In the genomic region with DNA sequence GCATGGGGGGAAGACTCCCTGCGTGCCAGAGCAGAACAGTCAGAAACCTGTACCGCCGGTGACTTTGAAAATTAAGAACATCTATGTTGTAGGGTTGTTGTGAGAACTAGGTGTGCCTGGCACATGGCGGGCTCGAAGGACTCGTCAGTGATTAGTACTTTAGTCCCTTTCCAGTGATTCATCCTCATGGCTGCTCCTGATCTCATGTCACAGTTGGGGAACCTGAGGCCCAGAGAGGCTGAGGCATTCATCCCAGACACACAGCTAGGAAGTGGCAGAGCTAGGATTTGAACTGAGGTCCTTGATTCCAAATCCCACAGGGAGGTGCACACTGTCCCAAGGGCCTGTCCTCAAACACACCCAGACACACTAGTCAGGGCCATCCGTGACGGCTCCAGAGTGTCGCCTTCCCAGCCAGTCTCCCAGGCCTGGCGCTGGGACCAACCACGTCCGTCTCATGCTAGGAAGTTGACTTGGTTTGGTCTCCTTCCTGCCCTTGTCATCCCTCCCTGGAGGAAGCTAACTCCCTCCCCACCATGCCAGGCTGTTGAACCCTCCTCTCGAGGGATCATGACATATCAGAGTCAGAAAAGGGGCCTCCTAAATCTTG, we compare ENCODE assay signal across 1 cellular context.
TF ChIP-seq lines count a peak whose summit lies in the region.

No MANE protein-coding gene starts in this region.

TF ChIP-seq in liver, 16 proteins besides CTCF, POLR2A, EP300 and RAD21 (continued from another document):
- TF ChIP-seq, protein P1, sequence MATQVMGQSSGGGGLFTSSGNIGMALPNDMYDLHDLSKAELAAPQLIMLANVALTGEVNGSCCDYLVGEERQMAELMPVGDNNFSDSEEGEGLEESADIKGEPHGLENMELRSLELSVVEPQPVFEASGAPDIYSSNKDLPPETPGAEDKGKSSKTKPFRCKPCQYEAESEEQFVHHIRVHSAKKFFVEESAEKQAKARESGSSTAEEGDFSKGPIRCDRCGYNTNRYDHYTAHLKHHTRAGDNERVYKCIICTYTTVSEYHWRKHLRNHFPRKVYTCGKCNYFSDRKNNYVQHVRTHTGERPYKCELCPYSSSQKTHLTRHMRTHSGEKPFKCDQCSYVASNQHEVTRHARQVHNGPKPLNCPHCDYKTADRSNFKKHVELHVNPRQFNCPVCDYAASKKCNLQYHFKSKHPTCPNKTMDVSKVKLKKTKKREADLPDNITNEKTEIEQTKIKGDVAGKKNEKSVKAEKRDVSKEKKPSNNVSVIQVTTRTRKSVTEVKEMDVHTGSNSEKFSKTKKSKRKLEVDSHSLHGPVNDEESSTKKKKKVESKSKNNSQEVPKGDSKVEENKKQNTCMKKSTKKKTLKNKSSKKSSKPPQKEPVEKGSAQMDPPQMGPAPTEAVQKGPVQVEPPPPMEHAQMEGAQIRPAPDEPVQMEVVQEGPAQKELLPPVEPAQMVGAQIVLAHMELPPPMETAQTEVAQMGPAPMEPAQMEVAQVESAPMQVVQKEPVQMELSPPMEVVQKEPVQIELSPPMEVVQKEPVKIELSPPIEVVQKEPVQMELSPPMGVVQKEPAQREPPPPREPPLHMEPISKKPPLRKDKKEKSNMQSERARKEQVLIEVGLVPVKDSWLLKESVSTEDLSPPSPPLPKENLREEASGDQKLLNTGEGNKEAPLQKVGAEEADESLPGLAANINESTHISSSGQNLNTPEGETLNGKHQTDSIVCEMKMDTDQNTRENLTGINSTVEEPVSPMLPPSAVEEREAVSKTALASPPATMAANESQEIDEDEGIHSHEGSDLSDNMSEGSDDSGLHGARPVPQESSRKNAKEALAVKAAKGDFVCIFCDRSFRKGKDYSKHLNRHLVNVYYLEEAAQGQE (IDR thresholded peaks at IDR 0.05) = no peak
- TF ChIP-seq FOXA1 (IDR thresholded peaks at IDR 0.05) = no peak
- no peak for TF ChIP-seq TAF1 (conservative IDR thresholded peaks at IDR 0.05)
- TF ChIP-seq JUND (IDR thresholded peaks at IDR 0.05) = no peak
- no peak for TF ChIP-seq GABPA (IDR thresholded peaks at IDR 0.05 in 1 of 2, conservative IDR thresholded peaks at IDR 0.05 in 1 of 2)
- TF ChIP-seq EGR1 (IDR thresholded peaks at IDR 0.05; ENCODE audit: low read depth in 2 of 2) = no peak
TF ChIP-seq in liver: peak in this region for 0.
